Comparison of ENCODE assay signal across 8 cellular contexts in the genomic region with DNA sequence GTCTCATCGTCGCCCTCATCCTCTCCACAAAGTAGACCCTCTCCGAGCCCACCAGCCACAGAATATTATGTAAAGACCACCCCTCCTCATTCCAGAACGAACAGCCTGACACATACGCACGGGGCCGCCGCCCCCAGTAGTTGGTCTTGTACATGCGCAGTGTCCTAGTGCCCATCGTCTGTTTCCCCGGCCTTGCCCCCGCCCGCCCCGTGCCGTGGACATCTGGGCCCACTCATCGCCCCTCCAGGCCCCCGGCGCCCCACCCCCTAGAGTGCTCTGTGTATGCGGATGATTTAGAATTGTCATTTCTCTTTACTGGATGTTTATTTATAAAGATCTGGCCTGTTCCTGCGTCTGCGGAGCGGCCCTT. TPM values are rescaled to one million over a fixed set of nuclear protein-coding genes. Genes with fewer than 3 reads are reported as not detected.
DNase-seq lines count a peak whose midpoint lies in the region; ATAC-seq and TF ChIP-seq lines count a peak whose summit lies in the region.

No MANE protein-coding gene starts in this region.

- H3K4me3 ChIP-seq in A673 (ENCODE audit: low read depth, low read length, poor library complexity, severe bottlenecking) (peak overlapping the region; percentile 65), Karpas-422 (ENCODE audit: low read length) (no peak overlapping the region), colonic mucosa (peak overlapping the region; percentile 24)

- H3K36me3 ChIP-seq in A673 (ENCODE audit: insufficient read depth, low read length, poor library complexity, severe bottlenecking) (peaks cover 9% of the 10 kb centered on the region), Karpas-422 (ENCODE audit: insufficient read depth, low read length) (0 out of 2 replicates have a peak, but pooled peaks cover 3% of the 10 kb centered on the region), colonic mucosa (no peaks in the 10 kb centered on the region)

- TF ChIP-seq CTCF in A673 (conservative IDR thresholded peaks at IDR 0.05; ENCODE audit: low read depth, low read length) (no peak), colonic mucosa (IDR thresholded peaks at IDR 0.05) (no peak)

- POLR2A ChIA-PET in A673 (lab: Charles Lee; ENCODE audit: low non-redundant PET): interaction anchor here (0.6 kb wide), 2 partner anchors 25 to 367 kb away, joined by 3 to 26 read pairs; no protein-coding TSS in a partner anchor

- H3K9me3 ChIP-seq in A673 (ENCODE audit: low read depth, low read length, poor library complexity, severe bottlenecking): no peaks in the 10 kb centered on the region
- H3K9me3 ChIP-seq in Karpas-422 (ENCODE audit: low read length): no peaks in the 10 kb centered on the region
- H3K9me3 ChIP-seq in colonic mucosa: no peaks in the 10 kb centered on the region

- peaks cover 39% of the 10 kb centered on the region for H4K20me1 ChIP-seq in Karpas-422 (ENCODE audit: insufficient read depth, low read depth, low read length)

- intact Hi-C loops in A673 (cut with micrococcal nuclease; ENCODE audit: unreplicated experiment): no loop called here
- intact Hi-C loops in colonic mucosa (cut with DNase I): loop anchor here (10.0 kb wide), 1 partner anchor 315 kb away; a partner anchor contains a TSS

- H3K4me1 ChIP-seq in A673 (ENCODE audit: insufficient read depth, low read length, poor library complexity, severe bottlenecking): peaks cover 15% of the 10 kb centered on the region
- peaks cover 42% of the 10 kb centered on the region for H3K4me1 ChIP-seq in Karpas-422 (ENCODE audit: low read length)
- H3K4me1 ChIP-seq in colonic mucosa: peaks cover 37% of the 10 kb centered on the region

- ATAC-seq in natural killer cell treated with Interleukin-12 subunit alpha and Interleukin-12 subunit beta and Interleukin-15 and Interleukin-18, amount 100 ng/mL, for 72 hours: peak in 1 of 2 donors; percentile 1
- ATAC-seq in HG02571 (IDR thresholded peaks at IDR 0.05; ENCODE audit: unreplicated experiment): no peak
- no peak for ATAC-seq in GM18861 (IDR thresholded peaks at IDR 0.05; ENCODE audit: unreplicated experiment)

- peak overlapping the region; percentile 43 to 81 for H3K27ac Mint-ChIP-seq in natural killer cell treated with Interleukin-12 subunit alpha and Interleukin-12 subunit beta and Interleukin-15 and Interleukin-18, amount 100 ng/mL, for 72 hours

- H3K27ac ChIP-seq in A673 (ENCODE audit: low read depth, low read length, poor library complexity, severe bottlenecking) (no peak overlapping the region), Karpas-422 (ENCODE audit: low read length) (no peak overlapping the region), colonic mucosa (peak overlapping the region; percentile 79)

- H3K4me2 ChIP-seq in Karpas-422 (ENCODE audit: low read depth, low read length, poor library complexity, severe bottlenecking): peak overlapping the region; percentile 50

- peaks cover 44 to 52% of the 10 kb centered on the region in 2 donors for H3K4me1 Mint-ChIP-seq in natural killer cell treated with Interleukin-12 subunit alpha and Interleukin-12 subunit beta and Interleukin-15 and Interleukin-18, amount 100 ng/mL, for 72 hours (ENCODE audit: low read depth in 2 of 2)

- H3K79me2 ChIP-seq in Karpas-422 (ENCODE audit: low read length): peaks cover 59% of the 10 kb centered on the region

- BruUV-seq in A673 (replicated peaks; lab: Mats Ljungman, UMichigan): no TSS peak

- CTCF ChIA-PET in A673 (lab: Charles Lee): interaction anchor here (1.0 kb wide), 1 partner anchor 18 kb away, joined by 4 read pairs; no protein-coding TSS in a partner anchor

- H3K9me2 ChIP-seq in Karpas-422 (replicated peaks; ENCODE audit: insufficient read depth, low read length): no peaks in the 10 kb centered on the region

- peak overlapping the region; percentile 79 for H3K4me3 Mint-ChIP-seq in natural killer cell treated with Interleukin-12 subunit alpha and Interleukin-12 subunit beta and Interleukin-15 and Interleukin-18, amount 100 ng/mL, for 72 hours

- H3K9ac ChIP-seq in Karpas-422 (ENCODE audit: low read length): no peak overlapping the region
- peak overlapping the region in 1 of 2 donors; percentile 48 for H3K9ac ChIP-seq in colonic mucosa (ENCODE audit: low read depth in 2 of 2, low read length in 2 of 2)

- no peaks in the 10 kb centered on the region for H3K36me3 Mint-ChIP-seq in natural killer cell treated with Interleukin-12 subunit alpha and Interleukin-12 subunit beta and Interleukin-15 and Interleukin-18, amount 100 ng/mL, for 72 hours

- H3K27me3 ChIP-seq in A673 (replicated peaks; ENCODE audit: insufficient read depth, low read depth, low read length, poor library complexity) (no peaks in the 10 kb centered on the region), Karpas-422 (ENCODE audit: low read length) (no peaks in the 10 kb centered on the region), colonic mucosa (no peaks in the 10 kb centered on the region)

- no peak overlapping the region for H2AFZ ChIP-seq in Karpas-422 (ENCODE audit: low read length)

- DNase-seq in A673 (ENCODE audit: low spot score): no peak
- no peak for DNase-seq in Karpas-422
- no peak for DNase-seq in colonic mucosa
- DNase-seq in natural killer cell treated with Interleukin-12 subunit alpha and Interleukin-12 subunit beta and Interleukin-15 and Interleukin-18, amount 100 ng/mL, for 72 hours (ENCODE audit: low spot score): no peak
- no peak for DNase-seq in hypothalamus (lab: John Stamatoyannopoulos, UW)
- DNase-seq in NCI-H69 (lab: John Stamatoyannopoulos, UW): no peak

- no peaks in the 10 kb centered on the region for H3K9me3 Mint-ChIP-seq in natural killer cell treated with Interleukin-12 subunit alpha and Interleukin-12 subunit beta and Interleukin-15 and Interleukin-18, amount 100 ng/mL, for 72 hours

- no peaks in the 10 kb centered on the region for H3K27me3 Mint-ChIP-seq in natural killer cell treated with Interleukin-12 subunit alpha and Interleukin-12 subunit beta and Interleukin-15 and Interleukin-18, amount 100 ng/mL, for 72 hours

RNA-seq across cellular contexts. Expression of a gene that starts 0.5 kb away (rescaled TPM):
- 52.2 and 53.3 TPM in 2 replicates for total RNA-seq in A673 (2021)
- total RNA-seq in Karpas-422 (2014; rRNA removed; shearing (Covaris generic); ENCODE audit: low replicate concordance): 22.7 and 51.7 TPM in 2 replicates
- total RNA-seq in colonic mucosa: 10 to 100 TPM; 19.4 to 31.6 TPM
- 10 to 100 TPM; 34.1 to 63.9 TPM for total RNA-seq in natural killer cell treated with Interleukin-12 subunit alpha and Interleukin-12 subunit beta and Interleukin-15 and Interleukin-18, amount 100 ng/mL, for 72 hours

RNA-seq across cellular contexts. Expression of a gene that starts 5.9 kb away (rescaled TPM):
- total RNA-seq in A673 (2021) (231 and 252 TPM in 2 replicates), colonic mucosa (100 to 1,000 TPM; 240 to 336 TPM)
- total RNA-seq in Karpas-422 (2014; rRNA removed; shearing (Covaris generic); ENCODE audit: low replicate concordance): 29.4 and 30.2 TPM in 2 replicates
- total RNA-seq in natural killer cell treated with Interleukin-12 subunit alpha and Interleukin-12 subunit beta and Interleukin-15 and Interleukin-18, amount 100 ng/mL, for 72 hours: 100 to 1,000 TPM; 103 to 146 TPM

RNA-seq across cellular contexts. Expression of a gene that starts 11.5 kb away (rescaled TPM):
- total RNA-seq in A673 (2021) (not detected in 2 replicates), colonic mucosa (under 1 TPM; 0.53 to 0.54 TPM)
- 0.43 TPM in 1 of 2 replicates, not detected in the other for total RNA-seq in Karpas-422 (2014; rRNA removed; shearing (Covaris generic); ENCODE audit: low replicate concordance)
- total RNA-seq in natural killer cell treated with Interleukin-12 subunit alpha and Interleukin-12 subunit beta and Interleukin-15 and Interleukin-18, amount 100 ng/mL, for 72 hours: not detected

RNA-seq across cellular contexts. Expression of a gene that starts 18.1 kb away (rescaled TPM):
- total RNA-seq in A673 (2021): 31.6 and 37.9 TPM in 2 replicates
- 24.9 and 49.5 TPM in 2 replicates for total RNA-seq in Karpas-422 (2014; rRNA removed; shearing (Covaris generic); ENCODE audit: low replicate concordance)
- total RNA-seq in colonic mucosa: 10 to 100 TPM; 60.4 to 71.5 TPM
- total RNA-seq in natural killer cell treated with Interleukin-12 subunit alpha and Interleukin-12 subunit beta and Interleukin-15 and Interleukin-18, amount 100 ng/mL, for 72 hours: 10 to 100 TPM; 71.3 to 76.8 TPM

RNA-seq across cellular contexts. Expression of a gene that starts 44.8 kb away (rescaled TPM):
- 24.2 and 27.1 TPM in 2 replicates for total RNA-seq in A673 (2021)
- total RNA-seq in Karpas-422 (2014; rRNA removed; shearing (Covaris generic); ENCODE audit: low replicate concordance): 15.8 and 20.5 TPM in 2 replicates
- 10 to 100 TPM in 1 of 2 donors, 1 to 10 TPM in 1; 8.4 to 15.8 TPM for total RNA-seq in colonic mucosa
- total RNA-seq in natural killer cell treated with Interleukin-12 subunit alpha and Interleukin-12 subunit beta and Interleukin-15 and Interleukin-18, amount 100 ng/mL, for 72 hours: 10 to 100 TPM; 22.0 to 39.9 TPM
